ENCODE assay signal across 8 cellular contexts in the genomic region with DNA sequence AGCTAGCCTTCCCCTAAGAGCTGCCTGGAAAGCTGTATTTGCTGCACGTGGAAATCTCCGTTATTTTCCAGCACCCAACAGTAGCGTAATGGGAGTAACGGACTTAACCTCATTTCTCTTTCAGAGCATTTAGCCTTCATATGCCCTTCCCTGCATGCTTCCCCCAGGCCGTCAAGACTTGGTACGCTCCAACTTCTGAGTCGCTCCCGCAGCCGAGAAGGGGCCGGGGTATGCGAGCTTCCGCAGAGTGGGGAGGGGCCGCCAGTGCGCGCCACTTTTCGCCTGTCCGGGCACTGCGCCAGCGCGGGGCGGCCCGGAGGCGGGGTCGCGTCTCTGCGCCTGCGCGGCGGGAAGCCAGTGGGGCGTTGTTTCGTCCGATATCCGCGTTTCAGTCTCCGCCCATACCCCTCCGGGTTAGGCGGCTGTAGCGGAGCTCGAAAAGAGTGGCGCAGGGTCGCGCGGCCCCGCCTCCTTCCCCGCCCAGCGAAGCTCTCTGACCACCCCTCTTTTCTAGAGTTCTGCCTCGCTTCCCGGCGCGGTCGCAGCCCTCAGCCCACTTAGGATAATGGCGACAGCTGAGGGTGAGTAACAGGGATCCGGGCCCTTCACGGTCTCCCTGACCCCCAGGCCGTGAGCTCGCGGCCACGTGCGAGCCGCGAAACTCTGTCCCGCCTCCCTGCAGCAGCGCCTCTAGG. TPM values are rescaled to one million over a fixed set of nuclear protein-coding genes. Genes with fewer than 3 reads are reported as not detected.
DNase-seq lines count a peak whose midpoint lies in the region; ATAC-seq and TF ChIP-seq lines count a peak whose summit lies in the region.

A gene with protein sequence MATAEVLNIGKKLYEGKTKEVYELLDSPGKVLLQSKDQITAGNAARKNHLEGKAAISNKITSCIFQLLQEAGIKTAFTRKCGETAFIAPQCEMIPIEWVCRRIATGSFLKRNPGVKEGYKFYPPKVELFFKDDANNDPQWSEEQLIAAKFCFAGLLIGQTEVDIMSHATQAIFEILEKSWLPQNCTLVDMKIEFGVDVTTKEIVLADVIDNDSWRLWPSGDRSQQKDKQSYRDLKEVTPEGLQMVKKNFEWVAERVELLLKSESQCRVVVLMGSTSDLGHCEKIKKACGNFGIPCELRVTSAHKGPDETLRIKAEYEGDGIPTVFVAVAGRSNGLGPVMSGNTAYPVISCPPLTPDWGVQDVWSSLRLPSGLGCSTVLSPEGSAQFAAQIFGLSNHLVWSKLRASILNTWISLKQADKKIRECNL (plus strand): TSS at position 513 of the 695 bp plus-strand sequence. CDS start 53 bp downstream, at position 566.

- H3K9ac ChIP-seq in BLaER1: peak within 1 kb of the TSS; percentile 93

- H3K27ac ChIP-seq in BLaER1 (peak within 1 kb of the TSS; percentile 94), left lung (peak within 1 kb of the TSS; percentile 94 to 95)

- peaks cover 84% of the 10 kb centered on the region for H4K20me1 ChIP-seq in BLaER1

- TF ChIP-seq CTCF in left lung (IDR thresholded peaks at IDR 0.05): no peak

- peak within 1 kb of the TSS; percentile 89 for H3K4me2 ChIP-seq in BLaER1

- H3K9me3 ChIP-seq in BLaER1: no peaks in the 10 kb centered on the region
- no peaks in the 10 kb centered on the region for H3K9me3 ChIP-seq in left lung

- H3K36me3 ChIP-seq in BLaER1 (peaks cover 14% of the 10 kb centered on the region; the same call in 1 of the 2 replicates), left lung (no peaks in the 10 kb centered on the region)

- ATAC-seq in GM19328 (IDR thresholded peaks at IDR 0.05; ENCODE audit: unreplicated experiment): peak; percentile 68
- peak; percentile 53 for ATAC-seq in HG03520 (IDR thresholded peaks at IDR 0.05; ENCODE audit: unreplicated experiment)
- peak; percentile 88 for ATAC-seq in left lung

- H3K27me3 ChIP-seq in BLaER1 (no peaks in the 10 kb centered on the region), left lung (no peaks in the 10 kb centered on the region)

- DNase-seq in NCI-H69 (lab: John Stamatoyannopoulos, UW) (peak; percentile 94), dedifferentiated amniotic fluid mesenchymal stem cell (ENCODE audit: extremely low spot score) (peak; percentile 87), left lung (peak; percentile 95 to 96)
- DNase-seq in activated CD4-positive, alpha-beta T cell treated with anti-CD3 and anti-CD28 coated beads, Interleukin-2, amount 50 U/mL, for 1 hour: peak; percentile 95
- peak; percentile 98 to 99 for DNase-seq in stimulated activated CD4-positive, alpha-beta T cell treated with anti-CD3 and anti-CD28 coated beads, Interleukin-2, amount 100 ng/mL, for 48 hours

- intact Hi-C loops in left lung (cut with DNase I): no loop called here

- H3K4me3 ChIP-seq in BLaER1 (peak within 1 kb of the TSS; percentile 81), left lung (peak within 1 kb of the TSS; percentile 77 to 80)

- H3K4me1 ChIP-seq in BLaER1: peaks cover 62% of the 10 kb centered on the region
- peaks cover 0 to 28% of the 10 kb centered on the region in 2 donors for H3K4me1 ChIP-seq in left lung

RNA-seq across cellular contexts. Expression of the gene that starts here (rescaled TPM):
- total RNA-seq in left lung: 10 to 100 TPM; 34.6 to 63.5 TPM

Comparison
In these comparisons a context has a peak if more than half of its experiments do, and no peak if none do; other contexts are left out.
1. Peak in every context shown above with its lines: DNase-seq, ATAC-seq, H3K4me3 ChIP-seq and H3K27ac ChIP-seq.